Comparison of ENCODE assay signal across 30 cellular contexts in genomic region chr2:122634920-122635319, GRCh38.
"Had no signal": no experiment of that assay in that cellular context is flagged by ENCODE, and none has a peak within 500 bp of the region (broad histone marks: within the 10 kb centered on the region; RNA-seq: fewer than 3 reads in every experiment).

No MANE protein-coding gene starts in this region.

- H3K27me3 ChIP-seq: ascending aorta, esophagus squamous epithelium, left lung, neutrophil, pancreas, sigmoid colon, spleen, transverse colon had no signal

- H3K4me1 ChIP-seq: ascending aorta, esophagus squamous epithelium, left lung, lower lobe of right lung, pancreas, prostate gland, transverse colon had no signal

- H3K9me3 Mint-ChIP-seq: nephron progenitor cell had no signal

- H3K4me1 Mint-ChIP-seq: activated naive CD4-positive, alpha-beta T cell treated with anti-CD3 and anti-CD28 coated beads, Interleukin-2, amount 10 ng/mL, durations not matched to agents 7 days and 5 days; activated naive CD8-positive, alpha-beta T cell treated with anti-CD3 and anti-CD28 coated beads, Interleukin-2, amount 10 ng/mL, durations not matched to agents 7 days and 5 days had no signal

- H3K4me3 Mint-ChIP-seq: activated naive CD4-positive, alpha-beta T cell treated with anti-CD3 and anti-CD28 coated beads, Interleukin-2, amount 10 ng/mL, durations not matched to agents 7 days and 5 days; activated naive CD8-positive, alpha-beta T cell treated with anti-CD3 and anti-CD28 coated beads, Interleukin-2, amount 10 ng/mL, durations not matched to agents 7 days and 5 days; activated T-cell treated with anti-CD3 and anti-CD28 coated beads, Interleukin-2, amount 50 U/mL, for 24 hours; nephron progenitor cell; T-helper 1 cell treated with Interleukin-12 subunit alpha and Interleukin-12 subunit beta and Interleukin-4 antibody, amounts not matched to agents 30 μg/mL and 1 μg/mL, for 36 hours had no signal

- H3K4me3 ChIP-seq: ascending aorta, esophagus squamous epithelium, left lung, lower lobe of right lung, mucosa of descending colon, pancreas, prostate gland, sigmoid colon, spleen, transverse colon had no signal

- ATAC-seq: left lung, lower lobe of right lung, mucosa of descending colon, pancreas had no signal

- DNase-seq: activated CD4-positive, alpha-beta T cell treated with anti-CD3 and anti-CD28 coated beads for 4 hours; activated CD4-positive, alpha-beta T cell treated with anti-CD3 and anti-CD28 coated beads, Interleukin-2, amount 50 U/mL, for 48 hours; activated CD8-positive, alpha-beta memory T cell treated with anti-CD3 and anti-CD28 coated beads, Interleukin-2, amount 50 U/mL, for 48 hours; activated gamma-delta T cell; activated naive CD4-positive, alpha-beta T cell treated with anti-CD3 and anti-CD28 coated beads, Interleukin-2, amount 10 ng/mL, durations not matched to agents 7 days and 5 days; activated naive CD8-positive, alpha-beta T cell treated with anti-CD3 and anti-CD28 coated beads, Interleukin-2, amount 10 ng/mL, durations not matched to agents 7 days and 5 days; activated T-cell treated with anti-CD3 and anti-CD28 coated beads, Interleukin-2, amount 50 U/mL, for 24 hours; central memory CD4-positive, alpha-beta T cell; effector CD4-positive, alpha-beta T cell; esophagus squamous epithelium; left lung; lower lobe of right lung; mesendoderm; mucosa of descending colon; nephron progenitor cell; pancreas; retina; sigmoid colon; spleen; stimulated activated naive CD4-positive, alpha-beta T cell treated with Interleukin-2 at 50 U/mL for 16 hours; T-helper 9 cell; transverse colon had no signal

- H3K27ac ChIP-seq: ascending aorta, esophagus squamous epithelium, left lung, lower lobe of right lung, neutrophil, pancreas, prostate gland, transverse colon, VCaP had no signal

- H3K36me3 Mint-ChIP-seq: activated naive CD4-positive, alpha-beta T cell treated with anti-CD3 and anti-CD28 coated beads, Interleukin-2, amount 10 ng/mL, durations not matched to agents 7 days and 5 days; activated naive CD8-positive, alpha-beta T cell treated with anti-CD3 and anti-CD28 coated beads, Interleukin-2, amount 10 ng/mL, durations not matched to agents 7 days and 5 days had no signal

- H3K27me3 Mint-ChIP-seq: activated naive CD4-positive, alpha-beta T cell treated with anti-CD3 and anti-CD28 coated beads, Interleukin-2, amount 10 ng/mL, durations not matched to agents 7 days and 5 days; activated naive CD8-positive, alpha-beta T cell treated with anti-CD3 and anti-CD28 coated beads, Interleukin-2, amount 10 ng/mL, durations not matched to agents 7 days and 5 days; activated T-cell treated with anti-CD3 and anti-CD28 coated beads, Interleukin-2, amount 50 U/mL, for 24 hours had no signal

- FAIRE-seq: frontal cortex, islet of Langerhans, pancreas, TTC549 had no signal

- H3K27ac Mint-ChIP-seq: activated naive CD4-positive, alpha-beta T cell treated with anti-CD3 and anti-CD28 coated beads, Interleukin-2, amount 10 ng/mL, durations not matched to agents 7 days and 5 days; activated naive CD8-positive, alpha-beta T cell treated with anti-CD3 and anti-CD28 coated beads, Interleukin-2, amount 10 ng/mL, durations not matched to agents 7 days and 5 days; activated T-cell treated with anti-CD3 and anti-CD28 coated beads, Interleukin-2, amount 50 U/mL, for 24 hours; nephron progenitor cell; T-helper 1 cell treated with Interleukin-12 subunit alpha and Interleukin-12 subunit beta and Interleukin-4 antibody, amounts not matched to agents 30 μg/mL and 1 μg/mL, for 36 hours had no signal

- H3K36me3 ChIP-seq: ascending aorta, esophagus squamous epithelium, left lung, lower lobe of right lung, neutrophil, pancreas, prostate gland, sigmoid colon, spleen, transverse colon had no signal

- H3K9me3 ChIP-seq: ascending aorta, esophagus squamous epithelium, left lung, lower lobe of right lung, mucosa of descending colon, neutrophil, pancreas, prostate gland, sigmoid colon, transverse colon had no signal
